ENCODE assay signal across 9 cellular contexts in the genomic region with DNA sequence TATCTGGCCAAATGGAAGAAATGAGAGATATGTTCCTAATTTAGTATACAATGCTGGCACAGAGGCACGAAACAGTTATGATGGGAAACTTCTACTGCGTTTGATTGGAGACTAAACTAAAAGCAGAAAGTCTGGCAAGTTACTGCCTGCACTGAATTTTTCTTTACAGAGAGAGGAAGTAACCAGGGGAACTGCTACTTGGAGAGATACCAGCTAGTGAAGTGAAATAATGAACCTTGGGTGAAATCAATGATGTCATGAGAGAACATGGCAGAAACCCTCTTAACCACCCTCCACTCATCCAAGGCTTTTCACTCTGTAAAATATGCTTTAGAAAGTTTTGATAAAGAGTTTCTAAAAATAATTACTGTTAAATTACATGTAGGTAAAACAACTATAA. TPM values are rescaled to one million over a fixed set of nuclear protein-coding genes. Genes with fewer than 3 reads are reported as not detected.
DNase-seq lines count a peak whose midpoint lies in the region; ATAC-seq, FAIRE-seq and TF ChIP-seq lines count a peak whose summit lies in the region.
"Had no signal": no experiment of that assay in that cellular context is flagged by ENCODE, and none has a peak within 500 bp of the region (broad histone marks: within the 10 kb centered on the region; RNA-seq: fewer than 3 reads in every experiment).

No MANE protein-coding gene starts in this region.

- no peak for FAIRE-seq in bronchial epithelial cell (lab: Jason Lieb, UNC)

- TF ChIP-seq CTCF in GM20000 (IDR thresholded peaks at IDR 0.05; ENCODE audit: extremely low read depth, missing control alignments) = no peak
- TF ChIP-seq CTCF in bronchial epithelial cell (IDR thresholded peaks at IDR 0.05; ENCODE audit: insufficient read depth, low read length, severe bottlenecking) = no peak

- DNase-seq in GM20000 (ENCODE audit: low spot score) = peak; percentile 27
- peak; percentile 80 for DNase-seq in bronchial epithelial cell (ENCODE audit: low read depth)
- no peak for DNase-seq in iPS-NIHi11 (ENCODE audit: low spot score)
- no peak for DNase-seq in cerebellum (ENCODE audit: low spot score)
- no peak for DNase-seq in activated CD8-positive, alpha-beta memory T cell treated with anti-CD3 and anti-CD28 coated beads, Interleukin-2, amount 10 ng/mL, durations not matched to agents 7 days and 5 days

- no peaks in the 10 kb centered on the region for H3K27me3 Mint-ChIP-seq in activated CD8-positive, alpha-beta memory T cell treated with anti-CD3 and anti-CD28 coated beads, Interleukin-2, amount 10 ng/mL, durations not matched to agents 7 days and 5 days
- H3K27me3 Mint-ChIP-seq: progenitor cell of endocrine pancreas had no signal

- no peaks in the 10 kb centered on the region for H3K9me3 ChIP-seq in stomach smooth muscle (ENCODE audit: control insufficient read depth in 2 of 2, low read length in 2 of 2)

- H3K27ac Mint-ChIP-seq in activated CD8-positive, alpha-beta memory T cell treated with anti-CD3 and anti-CD28 coated beads, Interleukin-2, amount 10 ng/mL, durations not matched to agents 7 days and 5 days = no peak overlapping the region
- H3K27ac Mint-ChIP-seq: progenitor cell of endocrine pancreas had no signal

- peaks cover 4% of the 10 kb centered on the region for H3K4me1 ChIP-seq in stomach smooth muscle (ENCODE audit: control insufficient read depth, insufficient read depth, low read length)

- H3K4me1 Mint-ChIP-seq in activated CD8-positive, alpha-beta memory T cell treated with anti-CD3 and anti-CD28 coated beads, Interleukin-2, amount 10 ng/mL, durations not matched to agents 7 days and 5 days = peaks cover 30% of the 10 kb centered on the region

- H3K4me3 Mint-ChIP-seq in activated CD8-positive, alpha-beta memory T cell treated with anti-CD3 and anti-CD28 coated beads, Interleukin-2, amount 10 ng/mL, durations not matched to agents 7 days and 5 days = no peak overlapping the region

- H3K36me3 ChIP-seq in bronchial epithelial cell (ENCODE audit: control insufficient read depth, insufficient read depth, low read length) = peaks cover 2% of the 10 kb centered on the region
- no peaks in the 10 kb centered on the region for H3K36me3 ChIP-seq in stomach smooth muscle (ENCODE audit: control insufficient read depth in 2 of 2, insufficient read depth in 2 of 2, low read length in 2 of 2)

- ATAC-seq in HG03354 (IDR thresholded peaks at IDR 0.05; ENCODE audit: poor library complexity, severe bottlenecking, unreplicated experiment) = peak; percentile 59
- ATAC-seq in activated CD8-positive, alpha-beta memory T cell treated with anti-CD3 and anti-CD28 coated beads, Interleukin-2, amount 10 ng/mL, durations not matched to agents 7 days and 5 days = no peak
- ATAC-seq: HCT116 had no signal

- peak overlapping the region; percentile 37 for H3K27ac ChIP-seq in stomach smooth muscle (ENCODE audit: low read length)

- no peaks in the 10 kb centered on the region for H3K9me3 Mint-ChIP-seq in activated CD8-positive, alpha-beta memory T cell treated with anti-CD3 and anti-CD28 coated beads, Interleukin-2, amount 10 ng/mL, durations not matched to agents 7 days and 5 days (ENCODE audit: low read depth)

- H3K27me3 ChIP-seq in bronchial epithelial cell (ENCODE audit: control insufficient read depth, insufficient read depth, low read length) (no peaks in the 10 kb centered on the region), stomach smooth muscle (ENCODE audit: control insufficient read depth in 1 of 2, insufficient read depth in 2 of 2, low read length in 2 of 2) (no peaks in the 10 kb centered on the region)

- H3K4me3 ChIP-seq in bronchial epithelial cell (ENCODE audit: low read depth, low read length) (no peak overlapping the region), stomach smooth muscle (ENCODE audit: low read length in 2 of 2) (no peak overlapping the region)

- CTCF ChIA-PET in activated CD8-positive, alpha-beta memory T cell treated with anti-CD3 and anti-CD28 coated beads, Interleukin-2, amount 10 ng/mL, durations not matched to agents 7 days and 5 days (lab: Charles Lee) = interaction anchor here (1.7 kb wide), 1 partner anchor 140 kb away, joined by 4 read pairs; no protein-coding TSS in a partner anchor

- H3K9ac ChIP-seq in stomach smooth muscle (ENCODE audit: low read length in 2 of 2) = no peak overlapping the region

- H3K36me3 Mint-ChIP-seq in activated CD8-positive, alpha-beta memory T cell treated with anti-CD3 and anti-CD28 coated beads, Interleukin-2, amount 10 ng/mL, durations not matched to agents 7 days and 5 days = peaks cover 53% of the 10 kb centered on the region

RNA-seq across cellular contexts. Expression of gene NIBAN1, which starts 29.3 kb away (rescaled TPM):
- total RNA-seq in bronchial epithelial cell (97.4 and 169 TPM in 2 replicates), cerebellum (3.8 TPM)
- 10 to 100 TPM; 55.5 to 60.8 TPM for total RNA-seq in activated CD8-positive, alpha-beta memory T cell treated with anti-CD3 and anti-CD28 coated beads, Interleukin-2, amount 10 ng/mL, durations not matched to agents 7 days and 5 days

Comparison
In these comparisons a context has a peak if more than half of its experiments do, and no peak if none do; other contexts are left out.
1. DNase-seq: peak in GM20000 (single experiment) and bronchial epithelial cell (single experiment); none in iPS-NIHi11 (single experiment), cerebellum (single experiment) and activated CD8-positive, alpha-beta memory T cell treated with anti-CD3 and anti-CD28 coated beads, Interleukin-2, amount 10 ng/mL, durations not matched to agents 7 days and 5 days (single experiment).
2. RNA of gene NIBAN1, which starts 29.3 kb away (total RNA-seq): 97.4 to 169 TPM in bronchial epithelial cell and 55.5 to 60.8 TPM in activated CD8-positive, alpha-beta memory T cell treated with anti-CD3 and anti-CD28 coated beads, Interleukin-2, amount 10 ng/mL, durations not matched to agents 7 days and 5 days; 3.8 TPM in cerebellum (single experiment); every median in the first group is over 10 times any median in the second.